Comparison of ENCODE assay signal across 1 cellular context in the genomic region with DNA sequence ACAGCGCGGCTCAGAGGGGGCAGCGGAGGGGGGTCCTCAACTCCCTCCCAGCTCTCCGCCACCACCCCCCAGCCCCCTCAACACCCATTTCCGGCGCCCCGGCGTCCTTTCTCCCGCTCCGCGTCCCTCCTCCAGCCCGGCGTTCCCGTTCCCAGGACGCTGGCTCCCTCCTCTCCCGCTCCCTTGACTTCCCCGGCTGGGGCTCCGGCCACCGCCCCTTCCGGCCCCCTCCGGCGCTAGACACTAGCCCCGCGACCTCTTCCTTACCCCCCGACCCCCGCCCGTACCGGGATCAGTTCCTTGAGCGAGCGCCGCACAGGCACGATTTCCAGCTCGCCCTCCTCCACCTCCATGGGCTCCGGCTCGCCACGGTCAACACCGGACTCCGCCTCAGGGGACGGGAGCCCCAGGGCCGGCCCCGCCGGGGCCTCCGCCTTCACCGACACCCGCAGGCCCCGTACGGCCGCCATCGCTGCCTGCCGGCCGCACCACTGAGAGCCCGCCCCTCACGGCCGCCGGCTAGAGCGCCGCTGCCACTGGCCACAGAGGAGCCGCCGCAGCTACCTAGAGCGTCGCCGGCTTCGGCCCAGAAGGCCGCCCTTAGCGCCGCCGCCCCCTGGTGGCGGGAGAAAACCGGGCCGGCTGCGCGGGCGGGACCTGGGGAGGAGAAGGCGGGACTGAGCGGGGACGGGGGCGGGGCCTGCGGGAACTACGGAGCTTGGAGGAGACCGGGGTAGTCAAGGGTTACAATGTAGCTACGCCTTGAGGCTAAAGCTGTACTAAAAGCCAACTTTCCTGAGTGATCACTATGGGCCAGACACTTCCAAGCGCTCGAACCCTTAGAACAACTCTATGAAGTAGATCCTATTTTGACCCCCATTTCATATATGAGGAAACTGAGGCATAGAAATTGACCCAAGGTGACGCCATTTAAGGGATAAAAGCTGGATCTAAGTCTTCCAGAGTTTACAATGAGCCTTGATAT.
TF ChIP-seq lines count a peak whose summit lies in the region.

Gene NCBP3 (minus strand): TSS at position 493 of the 985 bp plus-strand sequence. CDS start 23 bp downstream, at position 470.

TF ChIP-seq in HepG2, 621 proteins besides CTCF, POLR2A, EP300 and RAD21 (continued from another document and continues in another):
- TF ChIP-seq, protein P1, sequence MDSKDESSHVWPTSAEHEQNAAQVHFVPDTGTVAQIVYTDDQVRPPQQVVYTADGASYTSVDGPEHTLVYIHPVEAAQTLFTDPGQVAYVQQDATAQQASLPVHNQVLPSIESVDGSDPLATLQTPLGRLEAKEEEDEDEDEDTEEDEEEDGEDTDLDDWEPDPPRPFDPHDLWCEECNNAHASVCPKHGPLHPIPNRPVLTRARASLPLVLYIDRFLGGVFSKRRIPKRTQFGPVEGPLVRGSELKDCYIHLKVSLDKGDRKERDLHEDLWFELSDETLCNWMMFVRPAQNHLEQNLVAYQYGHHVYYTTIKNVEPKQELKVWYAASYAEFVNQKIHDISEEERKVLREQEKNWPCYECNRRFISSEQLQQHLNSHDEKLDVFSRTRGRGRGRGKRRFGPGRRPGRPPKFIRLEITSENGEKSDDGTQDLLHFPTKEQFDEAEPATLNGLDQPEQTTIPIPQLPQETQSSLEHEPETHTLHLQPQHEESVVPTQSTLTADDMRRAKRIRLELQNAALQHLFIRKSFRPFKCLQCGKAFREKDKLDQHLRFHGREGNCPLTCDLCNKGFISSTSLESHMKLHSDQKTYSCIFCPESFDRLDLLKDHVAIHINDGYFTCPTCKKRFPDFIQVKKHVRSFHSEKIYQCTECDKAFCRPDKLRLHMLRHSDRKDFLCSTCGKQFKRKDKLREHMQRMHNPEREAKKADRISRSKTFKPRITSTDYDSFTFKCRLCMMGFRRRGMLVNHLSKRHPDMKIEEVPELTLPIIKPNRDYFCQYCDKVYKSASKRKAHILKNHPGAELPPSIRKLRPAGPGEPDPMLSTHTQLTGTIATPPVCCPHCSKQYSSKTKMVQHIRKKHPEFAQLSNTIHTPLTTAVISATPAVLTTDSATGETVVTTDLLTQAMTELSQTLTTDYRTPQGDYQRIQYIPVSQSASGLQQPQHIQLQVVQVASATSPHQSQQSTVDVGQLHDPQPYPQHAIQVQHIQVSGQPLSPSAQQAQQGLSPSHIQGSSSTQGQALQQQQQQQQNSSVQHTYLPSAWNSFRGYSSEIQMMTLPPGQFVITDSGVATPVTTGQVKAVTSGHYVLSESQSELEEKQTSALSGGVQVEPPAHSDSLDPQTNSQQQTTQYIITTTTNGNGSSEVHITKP (CRISPR knock-in tag; IDR thresholded peaks at IDR 0.05; ENCODE audit: low read depth) = no peak
- TF ChIP-seq THAP7 (CRISPR knock-in tag; IDR thresholded peaks at IDR 0.05) = 0 out of 2 replicates have a peak, but pooled peaks have one; percentile 67
- TF ChIP-seq PHF21A (CRISPR knock-in tag; IDR thresholded peaks at IDR 0.05) = peak; percentile 82
- peak; percentile 68; the same call in 1 of the 2 replicates for TF ChIP-seq ZNF337 (CRISPR knock-in tag; IDR thresholded peaks at IDR 0.05; ENCODE audit: borderline replicate concordance, low read depth)
- no peak for TF ChIP-seq ZNF296 (CRISPR knock-in tag; conservative IDR thresholded peaks at IDR 0.05)
- TF ChIP-seq NFKBIZ (CRISPR knock-in tag; IDR thresholded peaks at IDR 0.05) = no peak
- no peak for TF ChIP-seq ZBTB4 (CRISPR knock-in tag; IDR thresholded peaks at IDR 0.05; ENCODE audit: borderline replicate concordance)
- TF ChIP-seq, protein P2, sequence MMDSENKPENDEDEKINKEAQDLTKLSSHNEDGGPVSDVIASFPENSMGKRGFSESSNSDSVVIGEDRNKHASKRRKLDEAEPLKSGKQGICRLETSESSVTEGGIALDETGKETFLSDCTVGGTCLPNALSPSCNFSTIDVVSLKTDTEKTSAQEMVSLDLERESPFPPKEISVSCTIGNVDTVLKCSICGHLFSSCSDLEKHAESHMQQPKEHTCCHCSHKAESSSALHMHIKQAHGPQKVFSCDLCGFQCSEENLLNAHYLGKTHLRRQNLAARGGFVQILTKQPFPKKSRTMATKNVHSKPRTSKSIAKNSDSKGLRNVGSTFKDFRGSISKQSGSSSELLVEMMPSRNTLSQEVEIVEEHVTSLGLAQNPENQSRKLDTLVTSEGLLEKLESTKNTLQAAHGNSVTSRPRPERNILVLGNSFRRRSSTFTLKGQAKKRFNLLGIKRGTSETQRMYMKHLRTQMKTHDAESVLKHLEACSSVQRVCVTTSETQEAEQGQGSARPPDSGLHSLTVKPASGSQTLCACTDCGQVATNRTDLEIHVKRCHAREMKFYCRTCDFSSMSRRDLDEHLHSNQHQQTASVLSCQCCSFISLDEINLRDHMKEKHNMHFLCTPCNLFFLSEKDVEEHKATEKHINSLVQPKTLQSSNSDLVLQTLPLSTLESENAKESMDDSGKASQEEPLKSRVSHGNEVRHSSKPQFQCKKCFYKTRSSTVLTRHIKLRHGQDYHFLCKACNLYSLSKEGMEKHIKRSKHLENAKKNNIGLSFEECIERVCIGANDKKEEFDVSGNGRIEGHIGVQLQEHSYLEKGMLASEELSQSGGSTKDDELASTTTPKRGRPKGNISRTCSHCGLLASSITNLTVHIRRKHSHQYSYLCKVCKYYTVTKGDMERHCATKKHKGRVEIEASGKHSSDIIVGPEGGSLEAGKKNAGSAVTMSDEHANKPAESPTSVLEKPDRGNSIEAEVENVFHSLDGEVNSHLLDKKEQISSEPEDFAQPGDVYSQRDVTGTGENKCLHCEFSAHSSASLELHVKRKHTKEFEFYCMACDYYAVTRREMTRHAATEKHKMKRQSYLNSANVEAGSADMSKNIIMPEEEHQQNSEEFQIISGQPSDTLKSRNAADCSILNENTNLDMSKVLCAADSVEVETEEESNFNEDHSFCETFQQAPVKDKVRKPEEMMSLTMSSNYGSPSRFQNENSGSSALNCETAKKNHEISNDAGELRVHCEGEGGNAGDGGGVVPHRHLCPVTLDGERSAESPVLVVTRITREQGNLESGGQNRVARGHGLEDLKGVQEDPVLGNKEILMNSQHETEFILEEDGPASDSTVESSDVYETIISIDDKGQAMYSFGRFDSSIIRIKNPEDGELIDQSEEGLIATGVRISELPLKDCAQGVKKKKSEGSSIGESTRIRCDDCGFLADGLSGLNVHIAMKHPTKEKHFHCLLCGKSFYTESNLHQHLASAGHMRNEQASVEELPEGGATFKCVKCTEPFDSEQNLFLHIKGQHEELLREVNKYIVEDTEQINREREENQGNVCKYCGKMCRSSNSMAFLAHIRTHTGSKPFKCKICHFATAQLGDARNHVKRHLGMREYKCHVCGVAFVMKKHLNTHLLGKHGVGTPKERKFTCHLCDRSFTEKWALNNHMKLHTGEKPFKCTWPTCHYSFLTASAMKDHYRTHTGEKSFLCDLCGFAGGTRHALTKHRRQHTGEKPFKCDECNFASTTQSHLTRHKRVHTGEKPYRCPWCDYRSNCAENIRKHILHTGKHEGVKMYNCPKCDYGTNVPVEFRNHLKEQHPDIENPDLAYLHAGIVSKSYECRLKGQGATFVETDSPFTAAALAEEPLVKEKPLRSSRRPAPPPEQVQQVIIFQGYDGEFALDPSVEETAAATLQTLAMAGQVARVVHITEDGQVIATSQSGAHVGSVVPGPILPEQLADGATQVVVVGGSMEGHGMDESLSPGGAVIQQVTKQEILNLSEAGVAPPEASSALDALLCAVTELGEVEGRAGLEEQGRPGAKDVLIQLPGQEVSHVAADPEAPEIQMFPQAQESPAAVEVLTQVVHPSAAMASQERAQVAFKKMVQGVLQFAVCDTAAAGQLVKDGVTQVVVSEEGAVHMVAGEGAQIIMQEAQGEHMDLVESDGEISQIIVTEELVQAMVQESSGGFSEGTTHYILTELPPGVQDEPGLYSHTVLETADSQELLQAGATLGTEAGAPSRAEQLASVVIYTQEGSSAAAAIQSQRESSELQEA (CRISPR knock-in tag; IDR thresholded peaks at IDR 0.05; ENCODE audit: not compliant biosample characterization) = peak; percentile 64
- no peak for TF ChIP-seq NR2F6 (IDR thresholded peaks at IDR 0.05)
- 0 out of 2 replicates have a peak, but pooled peaks have one; percentile 31 for TF ChIP-seq NR2F6 (CRISPR knock-in tag; IDR thresholded peaks at IDR 0.05)
- peak; percentile 93 for TF ChIP-seq MEIS2 (CRISPR knock-in tag; IDR thresholded peaks at IDR 0.05)
- TF ChIP-seq TIGD3 (CRISPR knock-in tag; IDR thresholded peaks at IDR 0.05; ENCODE audit: borderline replicate concordance) = no peak
- no peak for TF ChIP-seq ATAD3A (CRISPR knock-in tag; IDR thresholded peaks at IDR 0.05)
- TF ChIP-seq ZNF607 (CRISPR knock-in tag; IDR thresholded peaks at IDR 0.05; ENCODE audit: borderline replicate concordance) = peak; percentile 92
- peak; percentile 97 for TF ChIP-seq POGK (CRISPR knock-in tag; conservative IDR thresholded peaks at IDR 0.05)
- no peak for TF ChIP-seq ZEB1 (IDR thresholded peaks at IDR 0.05; ENCODE audit: insufficient replicate concordance, low read depth)
- no peak for TF ChIP-seq TRIM22 (IDR thresholded peaks at IDR 0.05)
- TF ChIP-seq, protein P3, sequence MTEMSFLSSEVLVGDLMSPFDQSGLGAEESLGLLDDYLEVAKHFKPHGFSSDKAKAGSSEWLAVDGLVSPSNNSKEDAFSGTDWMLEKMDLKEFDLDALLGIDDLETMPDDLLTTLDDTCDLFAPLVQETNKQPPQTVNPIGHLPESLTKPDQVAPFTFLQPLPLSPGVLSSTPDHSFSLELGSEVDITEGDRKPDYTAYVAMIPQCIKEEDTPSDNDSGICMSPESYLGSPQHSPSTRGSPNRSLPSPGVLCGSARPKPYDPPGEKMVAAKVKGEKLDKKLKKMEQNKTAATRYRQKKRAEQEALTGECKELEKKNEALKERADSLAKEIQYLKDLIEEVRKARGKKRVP (CRISPR knock-in tag; IDR thresholded peaks at IDR 0.05) = peak in 1 of 2 experiments; percentile 62; a peak in 1 of 4 replicates
- no peak for TF ChIP-seq MEF2D (CRISPR knock-in tag; IDR thresholded peaks at IDR 0.05)
- no peak for TF ChIP-seq ZNF253 (CRISPR knock-in tag; IDR thresholded peaks at IDR 0.05; ENCODE audit: borderline replicate concordance)
- no peak for TF ChIP-seq ZFP1 (CRISPR knock-in tag; IDR thresholded peaks at IDR 0.05)
- TF ChIP-seq DR1 (CRISPR knock-in tag; IDR thresholded peaks at IDR 0.05) = peak; percentile 84; the same call in 1 of the 2 replicates
